8 cellular contexts compared by ENCODE assay signal in genomic region chr7:73738612-73739386, GRCh38. TPM values are rescaled to one million over a fixed set of nuclear protein-coding genes. Genes with fewer than 3 reads are reported as not detected.
DNase-seq lines count a peak whose midpoint lies in the region; ATAC-seq lines count a peak whose summit lies in the region.

ABHD11 (minus strand) TSS chr7:73738802; CDS start chr7:73738770, 32 bp downstream.

- peak; percentile 86 to 99 (median 95) for DNase-seq in C1 segment of cervical spinal cord (lab: John Stamatoyannopoulos, UW)
- peak; percentile 98 for DNase-seq in NCI-H748 (lab: John Stamatoyannopoulos, UW; ENCODE audit: unreplicated experiment)
- peak; percentile 99 for DNase-seq in activated CD4-positive, alpha-beta T cell treated with anti-CD3 and anti-CD28 coated beads, Interleukin-2, amount 50 U/mL, for 1 hour
- peak; percentile 39 for DNase-seq in cortex of kidney (lab: John Stamatoyannopoulos, UW)
- DNase-seq in left lobe of liver (ENCODE audit: low spot score), result peak; percentile 99
- DNase-seq in stimulated activated CD4-positive, alpha-beta T cell treated with anti-CD3 and anti-CD28 coated beads, Interleukin-2, amount 100 ng/mL, for 24 hours, result peak; percentile 99 to 100

- ATAC-seq in GM19372 (IDR thresholded peaks at IDR 0.05; ENCODE audit: low read depth, unreplicated experiment), result peak; percentile 79
- peak; percentile 85 for ATAC-seq in HG03521 (IDR thresholded peaks at IDR 0.05; ENCODE audit: unreplicated experiment)
- peak; percentile 82 for ATAC-seq in left lobe of liver

RNA-seq across cellular contexts. Expression of gene ABHD11, which starts in this region (rescaled TPM):
- 6.9 TPM for total RNA-seq in left lobe of liver

Comparison
In these comparisons a context has a peak if more than half of its experiments do, and no peak if none do; other contexts are left out.
1. Peak in every context shown above with its lines: DNase-seq and ATAC-seq.
2. DNase-seq: peak in every context shown above with its lines; median percentile 100 in stimulated activated CD4-positive, alpha-beta T cell treated with anti-CD3 and anti-CD28 coated beads, Interleukin-2, amount 100 ng/mL, for 24 hours; 99 in activated CD4-positive, alpha-beta T cell treated with anti-CD3 and anti-CD28 coated beads, Interleukin-2, amount 50 U/mL, for 1 hour; 99 in left lobe of liver; 98 in NCI-H748; 95 in C1 segment of cervical spinal cord; 39 in cortex of kidney.